8 cellular contexts compared by ENCODE assay signal in genomic region chr13:113448545-113448884, GRCh38. TPM values are rescaled to one million over a fixed set of nuclear protein-coding genes. Genes with fewer than 3 reads are reported as not detected.
DNase-seq lines count a peak whose midpoint lies in the region; TF ChIP-seq lines count a peak whose summit lies in the region.

No MANE protein-coding gene starts in this region.

- CTCF ChIA-PET in PC-9 (lab: Charles Lee), result interaction anchor here (0.7 kb wide), 1 partner anchor 532 kb away, joined by 11 read pairs; no protein-coding TSS in a partner anchor

- DNase-seq in NCI-H82 (lab: John Stamatoyannopoulos, UW) (peak; percentile 71), NCI-H82 treated with DMSO at 0.1 percent for 48 hours (lab: John Stamatoyannopoulos, UW; ENCODE audit: unreplicated experiment) (no peak), PC-9 (peak; percentile 63), fibroblast of mammary gland (ENCODE audit: low read depth) (no peak), NCI-H1092 treated with DMSO at 0.1 percent for 48 hours (lab: John Stamatoyannopoulos, UW) (no peak)
- no peak for DNase-seq in stimulated activated naive CD4-positive, alpha-beta T cell (lab: John Stamatoyannopoulos, UW)
- DNase-seq in stimulated activated CD8-positive, alpha-beta memory T cell treated with anti-CD3 and anti-CD28 coated beads, Interleukin-4, amount 100 ng/mL, for 48 hours, result no peak

- H3K4me3 ChIP-seq in PC-9, result peak overlapping the region; percentile 78
- peak overlapping the region; percentile 70 for H3K4me3 ChIP-seq in fibroblast of mammary gland (ENCODE audit: control insufficient read depth, low read depth, low read length)
- H3K4me3 ChIP-seq in skin epidermis, result peak overlapping the region; percentile 6 to 48 (median 37)

- H3F3A ChIP-seq in PC-9 (ENCODE audit: insufficient read depth, low read depth), result peaks cover 46% of the 10 kb centered on the region; the same call in 1 of the 2 replicates

- no peaks in the 10 kb centered on the region for H3K9me3 ChIP-seq in PC-9 (ENCODE audit: insufficient read depth, low read depth)

- H3K79me2 ChIP-seq in PC-9 (ENCODE audit: low read depth), result peaks cover 8% of the 10 kb centered on the region; the same call in 1 of the 2 replicates

- H3K4me2 ChIP-seq in PC-9, result peak overlapping the region; percentile 98

- H3K9me2 ChIP-seq in PC-9 (ENCODE audit: insufficient read depth), result no peaks in the 10 kb centered on the region

- TF ChIP-seq CTCF in PC-9 (conservative IDR thresholded peaks at IDR 0.05), result no peak
- no peak for TF ChIP-seq CTCF in fibroblast of mammary gland (conservative IDR thresholded peaks at IDR 0.05; ENCODE audit: control insufficient read depth, insufficient read depth, low read depth, low read length)

- no peaks in the 10 kb centered on the region for H4K20me1 ChIP-seq in PC-9 (ENCODE audit: insufficient read depth)

- intact Hi-C loops in PC-9 (cut with micrococcal nuclease; ENCODE audit: unreplicated experiment), result loop anchor here (5.0 to 10.0 kb wide), 3 partner anchors 56 to 506 kb away; partner anchors contain the start of gene LAMP1

- H3K36me3 ChIP-seq in PC-9 (ENCODE audit: low read depth), result no peaks in the 10 kb centered on the region

- H2AFZ ChIP-seq in PC-9, result peak overlapping the region; percentile 90

- no peaks in the 10 kb centered on the region for H3K27me3 ChIP-seq in PC-9 (ENCODE audit: insufficient read depth, low read depth)

- peaks cover 18% of the 10 kb centered on the region for H3K4me1 ChIP-seq in PC-9 (replicated peaks; ENCODE audit: insufficient read depth)

- peak overlapping the region; percentile 84 for H3K27ac ChIP-seq in PC-9
- peak overlapping the region in 15 of 21 experiments; percentile 10 to 81 (median 65) for H3K27ac ChIP-seq in skin epidermis

- TSS peak; percentile 72 for BruUV-seq in PC-9 (replicated peaks; lab: Mats Ljungman, UMichigan)

- POLR2A ChIA-PET in PC-9 (lab: Charles Lee; ENCODE audit: unreplicated experiment), result interaction anchor here (0.6 kb wide), 2 partner anchors 86 to 150 kb away, joined by 3 to 31 read pairs; no protein-coding TSS in a partner anchor

RNA-seq across cellular contexts. Expression of gene ADPRHL1, which starts 4.8 kb away (rescaled TPM):
- total RNA-seq in PC-9 (2021), result 11.5 and 16.9 TPM in 2 replicates

RNA-seq across cellular contexts. Expression of gene DCUN1D2, which starts 42.0 kb away (rescaled TPM):
- 33.0 and 34.7 TPM in 2 replicates for total RNA-seq in PC-9 (2021)

Comparison
In these comparisons a context has a peak if more than half of its experiments do, and no peak if none do; other contexts are left out.
1. DNase-seq: peak in NCI-H82 (single experiment) and PC-9 (2 of 2); none in NCI-H82 treated with DMSO at 0.1 percent for 48 hours (single experiment), fibroblast of mammary gland (single experiment), stimulated activated naive CD4-positive, alpha-beta T cell (0 of 6), NCI-H1092 treated with DMSO at 0.1 percent for 48 hours (single experiment) and stimulated activated CD8-positive, alpha-beta memory T cell treated with anti-CD3 and anti-CD28 coated beads, Interleukin-4, amount 100 ng/mL, for 48 hours (single experiment).
2. Peak in every context shown above with its lines, with median percentiles within 50 percentile points of each other: H3K4me3 ChIP-seq.